9 cellular contexts compared by ENCODE assay signal in genomic region chr4:144647095-144647959, GRCh38. TPM values are rescaled to one million over a fixed set of nuclear protein-coding genes. Genes with fewer than 3 reads are reported as not detected.
A peak's percentile ranks its signal among the peaks of the same experiment; 100 is the strongest.
DNase-seq lines count a peak whose midpoint lies in the region; ATAC-seq, FAIRE-seq and TF ChIP-seq lines count a peak whose summit lies in the region.
"Had no signal": no experiment of that assay in that cellular context is flagged by ENCODE, and none has a peak within 500 bp of the region (broad histone marks: within the 10 kb centered on the region; RNA-seq: fewer than 3 reads in every experiment).

No MANE protein-coding gene starts in this region.

- peaks cover 46% of the 10 kb centered on the region for H3K27me3 Mint-ChIP-seq in brain

- WGBS in mesendoderm (ENCODE audit: extremely low coverage, insufficient coverage, low lambda C conversion rate), result no CpG with 5 or more reads among the region's 26 CpGs

- no peaks in the 10 kb centered on the region for H3K36me3 ChIP-seq in mesendoderm (ENCODE audit: control insufficient read depth, insufficient read depth, low read length)
- H3K36me3 ChIP-seq: neutrophil had no signal

- peak overlapping the region; percentile 90 to 96 (median 93) for H3K4me3 Mint-ChIP-seq in brain

- H4K8ac ChIP-seq in mesendoderm (ENCODE audit: low read depth, low read length), result no peak overlapping the region

- no peak overlapping the region for H2BK15ac ChIP-seq in mesendoderm (replicated peaks; ENCODE audit: low read depth)

- no peak overlapping the region for H2AK5ac ChIP-seq in mesendoderm (ENCODE audit: low read length)

- peak overlapping the region in 2 of 5 experiments; percentile 16 to 18 for H3K27ac Mint-ChIP-seq in brain

- H3K79me2 ChIP-seq in mesendoderm (ENCODE audit: control insufficient read depth, insufficient read depth, low read length), result no peaks in the 10 kb centered on the region

- peaks cover 39% of the 10 kb centered on the region for H3K4me1 Mint-ChIP-seq in brain

- H3K18ac ChIP-seq in mesendoderm (ENCODE audit: low read length), result no peak overlapping the region

- no peak for TF ChIP-seq POLR2A in GM12892 (IDR thresholded peaks at IDR 0.05; ENCODE audit: low read depth, low read length)

- no peak overlapping the region for H3K4me3 ChIP-seq in mesendoderm (ENCODE audit: low read length)

- no peaks in the 10 kb centered on the region for H3K4me1 ChIP-seq in mesendoderm (ENCODE audit: control insufficient read depth, low read depth, low read length)

- DNase-seq in GM10266 (ENCODE audit: extremely low spot score), result peak; percentile 36
- DNase-seq in mesendoderm, result peak; percentile 48
- no peak for DNase-seq in left colon
- DNase-seq in NCI-H526 treated with DMSO at 0.1 percent for 48 hours (lab: John Stamatoyannopoulos, UW), result no peak
- DNase-seq in GM12892 (ENCODE audit: insufficient read length), result no peak

- no peak overlapping the region for H3K56ac ChIP-seq in mesendoderm (ENCODE audit: low read length)

- H2BK120ac ChIP-seq in mesendoderm (ENCODE audit: low read depth, low read length), result no peak overlapping the region

- peak; percentile 13 for ATAC-seq in HG03280 (IDR thresholded peaks at IDR 0.05; ENCODE audit: unreplicated experiment)
- no peak for ATAC-seq in left colon
- ATAC-seq in GM19463 (IDR thresholded peaks at IDR 0.05; ENCODE audit: unreplicated experiment), result no peak

- FAIRE-seq in GM12892 (lab: Jason Lieb, UNC), result no peak

- no peaks in the 10 kb centered on the region for H3K9me3 Mint-ChIP-seq in brain

- peaks cover 15% of the 10 kb centered on the region for H3K27me3 ChIP-seq in mesendoderm (ENCODE audit: insufficient read depth, low read length, poor library complexity)

- no peak overlapping the region for H3K27ac ChIP-seq in mesendoderm (ENCODE audit: low read depth, low read length)
- H3K27ac ChIP-seq: neutrophil had no signal

- H3K4ac ChIP-seq in mesendoderm (ENCODE audit: low read depth, low read length), result no peak overlapping the region

- H4K5ac ChIP-seq in mesendoderm (ENCODE audit: low read length), result no peak overlapping the region

- peak overlapping the region; percentile 76 for H3K4me2 ChIP-seq in mesendoderm (ENCODE audit: low read length)

- no peak overlapping the region for H3K9ac ChIP-seq in mesendoderm (ENCODE audit: low read length)

- H3K23ac ChIP-seq in mesendoderm (ENCODE audit: low read length), result no peak overlapping the region

- H3K79me1 ChIP-seq in mesendoderm (ENCODE audit: low read length), result no peaks in the 10 kb centered on the region

- TF ChIP-seq CTCF in GM10266 (IDR thresholded peaks at IDR 0.05; ENCODE audit: control insufficient read depth, insufficient read depth, low read depth, missing control alignments) (no peak), brain (conservative IDR thresholded peaks at IDR 0.05) (no peak)

- no peak overlapping the region for H2BK5ac ChIP-seq in mesendoderm (ENCODE audit: low read length)

- no peaks in the 10 kb centered on the region for H3K36me3 Mint-ChIP-seq in brain

- intact Hi-C loops in left colon (cut with DNase I, micrococcal nuclease), result no loop called here

RNA-seq across cellular contexts. Expression of gene HHIP, which starts 1.4 kb away (rescaled TPM):
- 5.3 TPM for polyA plus RNA-seq in brain (ENCODE audit: insufficient read depth, low read depth, low replicate concordance)
- polyA plus RNA-seq in mesendoderm (2013, experiment 1 of 2), result 0.32 TPM
- polyA plus RNA-seq in mesendoderm (2013, experiment 2 of 2), result 0.32 TPM
- total RNA-seq in left colon, result 1 to 10 TPM; 4.9 to 6.1 TPM
- polyA plus RNA-seq in GM12892 (2012; ENCODE audit: missing spikeins), result not detected

Comparison
In these comparisons a context has a peak if more than half of its experiments do, and no peak if none do; other contexts are left out.
1. DNase-seq: peak in GM10266 (single experiment) and mesendoderm (single experiment); none in left colon (0 of 2), NCI-H526 treated with DMSO at 0.1 percent for 48 hours (single experiment) and GM12892 (single experiment).